In the genomic region with DNA sequence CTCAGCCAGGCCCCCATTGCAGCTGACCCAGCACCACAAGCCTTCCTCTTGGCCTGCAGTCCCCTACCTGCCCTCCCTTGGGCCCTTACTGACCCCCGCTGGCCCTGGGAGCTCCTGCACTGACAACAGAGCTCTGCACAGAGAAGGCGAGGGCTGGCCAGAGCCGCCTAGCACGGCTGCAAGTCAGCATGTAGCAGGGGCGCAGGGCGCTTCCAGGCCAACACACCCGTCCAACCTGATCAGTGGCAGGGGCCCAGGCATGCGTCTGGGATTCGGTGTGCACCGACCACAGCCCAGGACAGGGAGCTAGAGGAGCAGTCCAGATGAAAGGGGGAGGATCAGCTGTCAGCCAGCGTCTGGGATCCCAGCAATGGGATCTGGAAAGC, we compare ENCODE assay signal across 17 cellular contexts. TPM values are rescaled to one million over a fixed set of nuclear protein-coding genes. Genes with fewer than 3 reads are reported as not detected.
DNase-seq lines count a peak whose midpoint lies in the region; ATAC-seq, FAIRE-seq and TF ChIP-seq lines count a peak whose summit lies in the region.
"Had no signal": no experiment of that assay in that cellular context is flagged by ENCODE, and none has a peak within 500 bp of the region (broad histone marks: within the 10 kb centered on the region; RNA-seq: fewer than 3 reads in every experiment).

No MANE protein-coding gene starts in this region.

- no peak overlapping the region for H4K91ac ChIP-seq in mesenchymal stem cell (ENCODE audit: low read length)

- H3K4me1 ChIP-seq in BLaER1 = peaks cover 90% of the 10 kb centered on the region
- peaks cover 39% of the 10 kb centered on the region for H3K4me1 ChIP-seq in Loucy (ENCODE audit: insufficient read depth, low read length, poor library complexity, severe bottlenecking)
- peaks cover 82% of the 10 kb centered on the region for H3K4me1 ChIP-seq in mesenchymal stem cell (ENCODE audit: control insufficient read depth, insufficient read depth, low read depth, low read length)
- peaks cover 11% of the 10 kb centered on the region for H3K4me1 ChIP-seq in testis
- no peaks in the 10 kb centered on the region for H3K4me1 ChIP-seq in CD8-positive, alpha-beta memory T cell (ENCODE audit: insufficient read depth, low read length)

- peaks cover 12% of the 10 kb centered on the region for H3K79me1 ChIP-seq in mesenchymal stem cell (replicated peaks; ENCODE audit: low read length, poor library complexity, severe bottlenecking)

- TF ChIP-seq CTCF in Loucy (conservative IDR thresholded peaks at IDR 0.05; ENCODE audit: low read length) = peak; percentile 49
- peak; percentile 23 for TF ChIP-seq CTCF in brain microvascular endothelial cell (IDR thresholded peaks at IDR 0.05; ENCODE audit: low read depth, low read length, missing control alignments)
- no peak for TF ChIP-seq CTCF in testis (IDR thresholded peaks at IDR 0.05)

- H3K27me3 ChIP-seq in BLaER1 (peaks cover 85% of the 10 kb centered on the region), Loucy (ENCODE audit: insufficient read depth, low read length, poor library complexity, severe bottlenecking) (no peaks in the 10 kb centered on the region), brain microvascular endothelial cell (replicated peaks) (peaks cover 29% of the 10 kb centered on the region), mesenchymal stem cell (ENCODE audit: control insufficient read depth in 1 of 2, insufficient read depth in 1 of 2, low read length in 2 of 2) (peaks cover 4 to 95% of the 10 kb centered on the region in 2 experiments), testis (no peaks in the 10 kb centered on the region)
- H3K27me3 ChIP-seq in CD8-positive, alpha-beta memory T cell (ENCODE audit: insufficient read depth, low read length, poor library complexity, severe bottlenecking) = peaks cover 12% of the 10 kb centered on the region

- no peaks in the 10 kb centered on the region for H3K9me2 ChIP-seq in Loucy (replicated peaks; ENCODE audit: low read depth, low read length)

- DNase-seq in brain microvascular endothelial cell (no peak), mesenchymal stem cell (no peak), testis (no peak), HTR-8/SVneo (ENCODE audit: insufficient read length, low spot score) (no peak)
- DNase-seq in CD8-positive, alpha-beta memory T cell = no peak
- DNase-seq: activated naive CD4-positive, alpha-beta T cell treated with anti-CD3 and anti-CD28 coated beads for 36 hours; C1 segment of cervical spinal cord; erythroblast; heart left ventricle; left cardiac atrium; NCI-H1048; NCI-H2171 treated with DMSO at 0.1 percent for 48 hours had no signal

- no peak overlapping the region for H3K18ac ChIP-seq in mesenchymal stem cell (ENCODE audit: low read depth in 1 of 2, low read length in 2 of 2)

- peaks cover 39 to 52% of the 10 kb centered on the region in 2 donors for H3K27me3 Mint-ChIP-seq in CD8-positive, alpha-beta memory T cell

- peaks cover 0 to 7% (median 4%) of the 10 kb centered on the region in 3 donors for H3K4me1 Mint-ChIP-seq in CD8-positive, alpha-beta memory T cell
- H3K4me1 Mint-ChIP-seq: central memory CD8-positive, alpha-beta T cell had no signal

- H3K14ac ChIP-seq in mesenchymal stem cell (ENCODE audit: low read length in 2 of 2) = no peak overlapping the region

- POLR2A ChIA-PET in CD8-positive, alpha-beta memory T cell (lab: Charles Lee) = no interaction called here

- in situ Hi-C loops in brain microvascular endothelial cell (cut with HindIII; ENCODE audit: low pct_ligation_motif_present, low sequenced_read_pairs) = no loop called here

- peak overlapping the region; percentile 14 for H2AK5ac ChIP-seq in mesenchymal stem cell (ENCODE audit: low read length, severe bottlenecking)

- ATAC-seq in HG03460 (IDR thresholded peaks at IDR 0.05; ENCODE audit: unreplicated experiment) = no peak
- ATAC-seq: heart left ventricle, left cardiac atrium had no signal

- H3K36me3 ChIP-seq in BLaER1 = no peaks in the 10 kb centered on the region
- H3K36me3 ChIP-seq in Loucy (ENCODE audit: insufficient read depth, low read length) = no peaks in the 10 kb centered on the region
- no peaks in the 10 kb centered on the region for H3K36me3 ChIP-seq in brain microvascular endothelial cell (replicated peaks)
- peaks cover 0 to 31% of the 10 kb centered on the region in 2 experiments for H3K36me3 ChIP-seq in mesenchymal stem cell (ENCODE audit: control insufficient read depth in 1 of 2, insufficient read depth in 2 of 2, low read depth in 1 of 2, low read length in 2 of 2)
- H3K36me3 ChIP-seq in testis (ENCODE audit: low read depth, missing control alignments) = no peaks in the 10 kb centered on the region
- H3K36me3 ChIP-seq in CD8-positive, alpha-beta memory T cell (ENCODE audit: insufficient read depth, low read length) = no peaks in the 10 kb centered on the region
- H3K36me3 ChIP-seq: heart left ventricle had no signal

- H3K9me3 Mint-ChIP-seq in CD8-positive, alpha-beta memory T cell = no peaks in the 10 kb centered on the region
- H3K9me3 Mint-ChIP-seq: activated naive CD4-positive, alpha-beta T cell treated with anti-CD3 and anti-CD28 coated beads for 36 hours; central memory CD8-positive, alpha-beta T cell had no signal

- no peak overlapping the region for H2BK120ac ChIP-seq in mesenchymal stem cell (ENCODE audit: low read depth, low read length)

- 47% methylated on average over 11 of the region's 11 CpGs for WGBS in mesenchymal stem cell
- 71 to 81% methylated on average over 6 to 11 of the region's 11 CpGs for WGBS in testis, 2 donors

- H3K4ac ChIP-seq in mesenchymal stem cell (ENCODE audit: low read depth in 1 of 2, low read length in 2 of 2) = no peak overlapping the region

- no peak overlapping the region for H2BK5ac ChIP-seq in mesenchymal stem cell (ENCODE audit: low read depth, low read length, poor library complexity, severe bottlenecking)

- H3K9me3 ChIP-seq in BLaER1 (no peaks in the 10 kb centered on the region), Loucy (ENCODE audit: insufficient read depth, low read depth, low read length) (no peaks in the 10 kb centered on the region), mesenchymal stem cell (ENCODE audit: control insufficient read depth, low read length) (no peaks in the 10 kb centered on the region), testis (no peaks in the 10 kb centered on the region)
- H3K9me3 ChIP-seq in CD8-positive, alpha-beta memory T cell (ENCODE audit: low read length) = no peaks in the 10 kb centered on the region
- H3K9me3 ChIP-seq: heart left ventricle had no signal

- no peak for TF ChIP-seq POLR2A in testis (IDR thresholded peaks at IDR 0.05)

- H4K20me1 ChIP-seq in BLaER1 (peaks cover 96% of the 10 kb centered on the region), Loucy (ENCODE audit: insufficient read depth, low read length, poor library complexity, severe bottlenecking) (peaks cover 17% of the 10 kb centered on the region)

- no peak overlapping the region for H2BK15ac ChIP-seq in mesenchymal stem cell (ENCODE audit: low read depth, poor library complexity, severe bottlenecking)

- H3K4me3 ChIP-seq in BLaER1 = no peak overlapping the region
- H3K4me3 ChIP-seq in Loucy (ENCODE audit: low read length, poor library complexity, severe bottlenecking) = no peak overlapping the region
- no peak overlapping the region for H3K4me3 ChIP-seq in brain microvascular endothelial cell (ENCODE audit: low read depth, low read length)
- H3K4me3 ChIP-seq in mesenchymal stem cell (ENCODE audit: insufficient read depth in 1 of 2, low read depth in 1 of 2, low read length in 2 of 2) = no peak overlapping the region
- no peak overlapping the region for H3K4me3 ChIP-seq in testis
- H3K4me3 ChIP-seq in CD8-positive, alpha-beta memory T cell (ENCODE audit: low read length) = no peak overlapping the region
- H3K4me3 ChIP-seq: heart left ventricle had no signal

- no peak overlapping the region for H4K8ac ChIP-seq in mesenchymal stem cell (ENCODE audit: low read length)

- H3K27ac Mint-ChIP-seq in CD8-positive, alpha-beta memory T cell = no peak overlapping the region
- H3K27ac Mint-ChIP-seq: activated naive CD4-positive, alpha-beta T cell treated with anti-CD3 and anti-CD28 coated beads for 36 hours had no signal

- no peak overlapping the region for H3K23ac ChIP-seq in mesenchymal stem cell (ENCODE audit: low read length in 2 of 2)

- no peaks in the 10 kb centered on the region for H3F3A ChIP-seq in Loucy (ENCODE audit: low read depth)

- intact Hi-C loops in testis (cut with DNase I; ENCODE audit: low total_unique reads) = no loop called here

- no peak for FAIRE-seq in HTR-8/SVneo (lab: Jason Lieb, UNC)

- H3K27ac ChIP-seq in BLaER1 (no peak overlapping the region), brain microvascular endothelial cell (no peak overlapping the region), mesenchymal stem cell (ENCODE audit: low read length, poor library complexity, severe bottlenecking) (peak overlapping the region; percentile 77), testis (no peak overlapping the region)
- no peak overlapping the region for H3K27ac ChIP-seq in CD8-positive, alpha-beta memory T cell (ENCODE audit: low read depth, low read length)
- H3K27ac ChIP-seq: heart left ventricle had no signal

- no peak overlapping the region for H2BK12ac ChIP-seq in mesenchymal stem cell (ENCODE audit: low read length in 2 of 2)

- no peaks in the 10 kb centered on the region for H3K36me3 Mint-ChIP-seq in CD8-positive, alpha-beta memory T cell

- CTCF ChIA-PET in CD8-positive, alpha-beta memory T cell (lab: Charles Lee) = no interaction called here

- H3K79me2 ChIP-seq in Loucy (ENCODE audit: insufficient read depth, low read length) = peaks cover 98% of the 10 kb centered on the region

- H2AFZ ChIP-seq in Loucy (ENCODE audit: low read length) (no peak overlapping the region), mesenchymal stem cell (ENCODE audit: low read depth, low read length) (no peak overlapping the region)

- H3K4me3 Mint-ChIP-seq in CD8-positive, alpha-beta memory T cell = no peak overlapping the region
- H3K4me3 Mint-ChIP-seq: activated naive CD4-positive, alpha-beta T cell treated with anti-CD3 and anti-CD28 coated beads for 36 hours; central memory CD8-positive, alpha-beta T cell had no signal

- H3K4me2 ChIP-seq in BLaER1 (peak overlapping the region; percentile 99), Loucy (ENCODE audit: low read depth, low read length, poor library complexity, severe bottlenecking) (peak overlapping the region; percentile 94), mesenchymal stem cell (ENCODE audit: low read length, poor library complexity, severe bottlenecking) (peak overlapping the region; percentile 5)

- H3K9ac ChIP-seq in BLaER1 = no peak overlapping the region
- no peak overlapping the region for H3K9ac ChIP-seq in Loucy (ENCODE audit: low read depth, low read length, poor library complexity, severe bottlenecking)
- no peak overlapping the region for H3K9ac ChIP-seq in mesenchymal stem cell (ENCODE audit: low read length)

RNA-seq across cellular contexts. Expression of a gene that starts 7.6 kb away (rescaled TPM):
- polyA plus RNA-seq in mesenchymal stem cell (2013, experiment 1 of 2) = not detected
- not detected for polyA plus RNA-seq in mesenchymal stem cell (2013, experiment 2 of 2)
- 1 to 10 TPM; 1.3 to 1.9 TPM for total RNA-seq in testis
- polyA plus RNA-seq in testis (ENCODE audit: insufficient read depth, low read depth, low replicate concordance) = 0.65 TPM
- not detected for total RNA-seq in CD8-positive, alpha-beta memory T cell
- polyA plus RNA-seq in CD8-positive, alpha-beta memory T cell = not detected
- total RNA-seq: activated naive CD4-positive, alpha-beta T cell treated with anti-CD3 and anti-CD28 coated beads for 36 hours; left cardiac atrium; pulmonary artery endothelial cell had no signal
- polyA plus RNA-seq: heart left ventricle had no signal

Comparison
In these comparisons a context has a peak if more than half of its experiments do, and no peak if none do; other contexts are left out.
1. H3K4me2 ChIP-seq: peak in every context shown above with its lines; median percentile 99 in BLaER1; 94 in Loucy; 5 in mesenchymal stem cell.
2. CTCF ChIP-seq: peak in Loucy (single experiment) and brain microvascular endothelial cell (single experiment); none in testis (0 of 3).